Comparison of ENCODE assay signal across 8 cellular contexts in the genomic region with DNA sequence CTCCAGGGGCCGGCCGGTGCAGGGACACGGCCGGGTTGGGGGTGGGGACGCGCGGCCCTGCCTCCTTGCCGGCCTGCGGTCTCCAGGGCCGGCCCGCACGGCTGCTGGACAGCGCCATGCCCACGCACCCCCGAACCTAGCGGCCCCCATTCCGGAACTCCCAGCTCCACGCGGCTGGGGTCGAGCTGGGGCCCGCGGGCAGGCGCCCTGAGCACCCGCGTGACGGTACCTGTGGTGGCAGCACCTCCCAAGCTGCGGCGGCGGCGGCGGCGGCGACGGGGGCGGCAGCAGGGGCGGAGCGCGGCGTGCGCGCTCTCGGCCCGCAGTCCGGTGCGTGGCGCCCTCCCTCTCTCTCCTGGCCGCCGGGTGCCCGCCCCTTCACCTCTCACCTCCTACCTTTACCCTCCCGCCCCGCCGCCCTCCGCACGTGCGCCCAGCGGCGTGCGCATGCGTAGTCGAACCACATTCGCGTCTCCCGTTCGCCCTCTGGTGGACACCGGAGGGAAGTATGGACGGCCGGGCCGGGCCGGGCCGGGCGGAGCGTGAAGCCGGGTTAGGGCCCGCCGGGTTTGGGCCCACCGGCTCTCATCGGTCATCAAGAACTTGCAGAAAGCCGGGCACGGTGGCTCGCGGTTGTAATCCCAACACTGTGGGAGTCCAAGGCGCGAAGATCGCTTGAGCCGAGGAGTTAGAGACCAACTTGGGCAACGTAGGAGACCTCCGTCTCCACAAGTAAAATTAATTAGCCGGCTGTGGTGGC. TPM values are rescaled to one million over a fixed set of nuclear protein-coding genes. Genes with fewer than 3 reads are reported as not detected.
DNase-seq lines count a peak whose midpoint lies in the region; ATAC-seq and TF ChIP-seq lines count a peak whose summit lies in the region.

Gene SCAP (minus strand): TSS at position 372 of the 760 bp plus-strand sequence. CDS start 32,948 bp downstream, outside the sequence.

- TF ChIP-seq CTCF in RWPE2 (IDR thresholded peaks at IDR 0.05; ENCODE audit: poor library complexity, severe bottlenecking), result peak; percentile 97

- H3K27me3 Mint-ChIP-seq in activated T-helper 2 cell treated with anti-CD3 and anti-CD28 coated beads, Interferon-gamma antibody, Interleukin-2, Interleukin-4, amounts not matched to agents 10 μg/mL and 5 μg/mL and 100 μg/mL, durations not matched to agents 14 hours and 24 hours and 36 hours (ENCODE audit: low read depth), result no peaks in the 10 kb centered on the region
- no peaks in the 10 kb centered on the region for H3K27me3 Mint-ChIP-seq in natural killer cell treated with Interleukin-12 subunit alpha and Interleukin-12 subunit beta and Interleukin-15 and Interleukin-18, amount 100 ng/mL, for 72 hours

- H3K4me3 ChIP-seq in GM23248 (peak within 1 kb of the TSS; percentile 92), Karpas-422 (ENCODE audit: low read length) (peak within 1 kb of the TSS; percentile 85), RWPE2 (ENCODE audit: severe bottlenecking) (peak within 1 kb of the TSS; percentile 74)

- peak; percentile 83 for ATAC-seq in RWPE2 (ENCODE audit: low read depth)
- peak; percentile 97 for ATAC-seq in natural killer cell treated with Interleukin-12 subunit alpha and Interleukin-12 subunit beta and Interleukin-15 and Interleukin-18, amount 100 ng/mL, for 72 hours

- H3K9me3 Mint-ChIP-seq in activated T-helper 2 cell treated with anti-CD3 and anti-CD28 coated beads, Interferon-gamma antibody, Interleukin-2, Interleukin-4, amounts not matched to agents 10 μg/mL and 5 μg/mL and 100 μg/mL, durations not matched to agents 14 hours and 24 hours and 36 hours, result no peaks in the 10 kb centered on the region
- H3K9me3 Mint-ChIP-seq in natural killer cell treated with Interleukin-12 subunit alpha and Interleukin-12 subunit beta and Interleukin-15 and Interleukin-18, amount 100 ng/mL, for 72 hours, result no peaks in the 10 kb centered on the region

- peaks cover 9% of the 10 kb centered on the region; the same call in 1 of the 2 replicates for H3F3A ChIP-seq in GM23248 (ENCODE audit: insufficient read depth)

- peaks cover 4% of the 10 kb centered on the region for H3K4me1 ChIP-seq in GM23248 (ENCODE audit: insufficient read depth)
- peaks cover 32% of the 10 kb centered on the region for H3K4me1 ChIP-seq in Karpas-422 (ENCODE audit: low read length)
- peaks cover 3% of the 10 kb centered on the region for H3K4me1 ChIP-seq in RWPE2 (ENCODE audit: insufficient read depth, poor library complexity, severe bottlenecking)

- H3K27me3 ChIP-seq in GM23248 (replicated peaks; ENCODE audit: insufficient read depth), result no peaks in the 10 kb centered on the region
- H3K27me3 ChIP-seq in Karpas-422 (ENCODE audit: low read length), result no peaks in the 10 kb centered on the region
- H3K27me3 ChIP-seq in RWPE2 (ENCODE audit: insufficient read depth, poor library complexity, severe bottlenecking), result no peaks in the 10 kb centered on the region

- peaks cover 4% of the 10 kb centered on the region for H3K36me3 Mint-ChIP-seq in activated T-helper 2 cell treated with anti-CD3 and anti-CD28 coated beads, Interferon-gamma antibody, Interleukin-2, Interleukin-4, amounts not matched to agents 10 μg/mL and 5 μg/mL and 100 μg/mL, durations not matched to agents 14 hours and 24 hours and 36 hours (ENCODE audit: low read depth)
- H3K36me3 Mint-ChIP-seq in natural killer cell treated with Interleukin-12 subunit alpha and Interleukin-12 subunit beta and Interleukin-15 and Interleukin-18, amount 100 ng/mL, for 72 hours, result no peaks in the 10 kb centered on the region

- no peaks in the 10 kb centered on the region for H3K36me3 ChIP-seq in GM23248 (ENCODE audit: low read depth)
- peaks cover 16% of the 10 kb centered on the region for H3K36me3 ChIP-seq in Karpas-422 (ENCODE audit: insufficient read depth, low read length)
- H3K36me3 ChIP-seq in RWPE2 (ENCODE audit: low read depth), result no peaks in the 10 kb centered on the region; the same call in 1 of the 2 replicates

- WGBS in GM23248 (ENCODE audit: low coverage in 1 of 2, low lambda C conversion rate in 2 of 2, missing lambda C conversion rate in 2 of 2), 2 experiments, result 2% methylated on average over 43 to 85 of the region's 88 CpGs

- H3K27ac ChIP-seq in GM23248 (peak within 1 kb of the TSS; percentile 43), Karpas-422 (ENCODE audit: low read length) (peak within 1 kb of the TSS; percentile 87), RWPE2 (ENCODE audit: poor library complexity, severe bottlenecking) (peak within 1 kb of the TSS; percentile 44)

- no peaks in the 10 kb centered on the region for H3K9me2 ChIP-seq in GM23248 (ENCODE audit: insufficient read depth)
- no peaks in the 10 kb centered on the region for H3K9me2 ChIP-seq in Karpas-422 (replicated peaks; ENCODE audit: insufficient read depth, low read length)

- no peaks in the 10 kb centered on the region for H4K20me1 ChIP-seq in GM23248 (ENCODE audit: insufficient read depth)
- H4K20me1 ChIP-seq in Karpas-422 (ENCODE audit: insufficient read depth, low read depth, low read length), result peaks cover 12% of the 10 kb centered on the region; the same call in 1 of the 2 replicates

- peak within 1 kb of the TSS; percentile 99 for H3K4me3 Mint-ChIP-seq in activated T-helper 2 cell treated with anti-CD3 and anti-CD28 coated beads, Interferon-gamma antibody, Interleukin-2, Interleukin-4, amounts not matched to agents 10 μg/mL and 5 μg/mL and 100 μg/mL, durations not matched to agents 14 hours and 24 hours and 36 hours (ENCODE audit: low read depth)
- peak within 1 kb of the TSS; percentile 99 for H3K4me3 Mint-ChIP-seq in natural killer cell treated with Interleukin-12 subunit alpha and Interleukin-12 subunit beta and Interleukin-15 and Interleukin-18, amount 100 ng/mL, for 72 hours

- intact Hi-C loops in activated T-helper 2 cell treated with anti-CD3 and anti-CD28 coated beads, Interferon-gamma antibody, Interleukin-2, Interleukin-4, amounts not matched to agents 10 μg/mL and 5 μg/mL and 100 μg/mL, durations not matched to agents 14 hours and 24 hours and 36 hours (cut with micrococcal nuclease), result loop anchor here (1.0 to 2.0 kb wide), 3 partner anchors 38 to 95 kb away; partner anchors contain the start of genes ELP6 and PTPN23

- H2AFZ ChIP-seq in GM23248 (peak within 1 kb of the TSS; percentile 92), Karpas-422 (ENCODE audit: low read length) (0 out of 2 replicates have a peak within 1 kb of the TSS, but pooled peaks have one; percentile 38)

- H3K9me3 ChIP-seq in GM23248 (ENCODE audit: low read depth) (no peaks in the 10 kb centered on the region), Karpas-422 (ENCODE audit: low read length) (no peaks in the 10 kb centered on the region), RWPE2 (ENCODE audit: severe bottlenecking) (no peaks in the 10 kb centered on the region)

- peaks cover 49% of the 10 kb centered on the region for H3K79me2 ChIP-seq in GM23248 (ENCODE audit: insufficient read depth)
- H3K79me2 ChIP-seq in Karpas-422 (ENCODE audit: low read length), result peaks cover 60% of the 10 kb centered on the region

- H3K9ac ChIP-seq in GM23248 (peak within 1 kb of the TSS; percentile 82), Karpas-422 (ENCODE audit: low read length) (peak within 1 kb of the TSS; percentile 89)

- H3K27ac Mint-ChIP-seq in activated T-helper 2 cell treated with anti-CD3 and anti-CD28 coated beads, Interferon-gamma antibody, Interleukin-2, Interleukin-4, amounts not matched to agents 10 μg/mL and 5 μg/mL and 100 μg/mL, durations not matched to agents 14 hours and 24 hours and 36 hours, result peak within 1 kb of the TSS; percentile 94
- peak within 1 kb of the TSS; percentile 85 to 87 for H3K27ac Mint-ChIP-seq in natural killer cell treated with Interleukin-12 subunit alpha and Interleukin-12 subunit beta and Interleukin-15 and Interleukin-18, amount 100 ng/mL, for 72 hours

- DNase-seq in ELF-1 (ENCODE audit: low read depth, low spot score) (peak; percentile 95), GM23248 (peak; percentile 89), Karpas-422 (peak; percentile 96), RWPE2 (ENCODE audit: low spot score) (peak; percentile 93), fibroblast of peridontal ligament (ENCODE audit: extremely low read depth) (peak; percentile 74)
- DNase-seq in activated T-helper 2 cell treated with anti-CD3 and anti-CD28 coated beads, Interferon-gamma antibody, Interleukin-2, Interleukin-4, amounts not matched to agents 10 μg/mL and 5 μg/mL and 100 μg/mL, durations not matched to agents 14 hours and 24 hours and 36 hours (ENCODE audit: low spot score), result peak; percentile 92
- peak; percentile 96 for DNase-seq in natural killer cell treated with Interleukin-12 subunit alpha and Interleukin-12 subunit beta and Interleukin-15 and Interleukin-18, amount 100 ng/mL, for 72 hours (ENCODE audit: low spot score)
- peak; percentile 93 for DNase-seq in stimulated activated naive CD4-positive, alpha-beta T cell treated with Interleukin-2 at 50 U/mL for 16 hours (lab: John Stamatoyannopoulos, UW)

- in situ Hi-C loops in GM23248 (cut with MboI), result no loop called here

- peaks cover 17% of the 10 kb centered on the region for H3K4me1 Mint-ChIP-seq in activated T-helper 2 cell treated with anti-CD3 and anti-CD28 coated beads, Interferon-gamma antibody, Interleukin-2, Interleukin-4, amounts not matched to agents 10 μg/mL and 5 μg/mL and 100 μg/mL, durations not matched to agents 14 hours and 24 hours and 36 hours (ENCODE audit: low read depth)
- H3K4me1 Mint-ChIP-seq in natural killer cell treated with Interleukin-12 subunit alpha and Interleukin-12 subunit beta and Interleukin-15 and Interleukin-18, amount 100 ng/mL, for 72 hours (ENCODE audit: low read depth in 2 of 2), result peaks cover 20 to 21% of the 10 kb centered on the region in 2 donors

- peak within 1 kb of the TSS; percentile 96 for H3K4me2 ChIP-seq in GM23248 (ENCODE audit: unreplicated experiment)
- H3K4me2 ChIP-seq in Karpas-422 (ENCODE audit: low read depth, low read length, poor library complexity, severe bottlenecking), result peak within 1 kb of the TSS; percentile 77

RNA-seq across cellular contexts. Expression of gene SCAP, which starts in this region (rescaled TPM):
- 70.1 and 91.3 TPM in 2 replicates for total RNA-seq in GM23248 (2014; rRNA removed; shearing (Covaris generic))
- polyA plus RNA-seq in GM23248 (2016; fragmentation: Nextera tagmentation; extraction: Ambion mirVana), result 34.6 and 34.7 TPM in 2 replicates
- total RNA-seq in Karpas-422 (2014; rRNA removed; shearing (Covaris generic); ENCODE audit: low replicate concordance), result 109 and 139 TPM in 2 replicates
- total RNA-seq in activated T-helper 2 cell treated with anti-CD3 and anti-CD28 coated beads, Interferon-gamma antibody, Interleukin-2, Interleukin-4, amounts not matched to agents 10 μg/mL and 5 μg/mL and 100 μg/mL, durations not matched to agents 14 hours and 24 hours and 36 hours, result 79.6 and 83.9 TPM in 2 replicates
- total RNA-seq in natural killer cell treated with Interleukin-12 subunit alpha and Interleukin-12 subunit beta and Interleukin-15 and Interleukin-18, amount 100 ng/mL, for 72 hours, result 100 to 1,000 TPM in 1 of 2 donors, 10 to 100 TPM in 1; 51.1 to 111 TPM

Comparison
In these comparisons a context has a peak if more than half of its experiments do, and no peak if none do; other contexts are left out.
1. Peak in every context shown above with its lines: DNase-seq, ATAC-seq, H3K4me3 ChIP-seq and H3K27ac ChIP-seq.